ENCODE assay signal across 21 cellular contexts in genomic region chr2:24739355-24740025, GRCh38. TPM values are rescaled to one million over a fixed set of nuclear protein-coding genes. Genes with fewer than 3 reads are reported as not detected.
DNase-seq lines count a peak whose midpoint lies in the region; ATAC-seq, FAIRE-seq and TF ChIP-seq lines count a peak whose summit lies in the region.
"Had no signal": no experiment of that assay in that cellular context is flagged by ENCODE, and none has a peak within 500 bp of the region (broad histone marks: within the 10 kb centered on the region; RNA-seq: fewer than 3 reads in every experiment).

No MANE protein-coding gene starts in this region.

- peaks cover 16% of the 10 kb centered on the region for H3K4me1 Mint-ChIP-seq in activated T-cell treated with anti-CD3 and anti-CD28 coated beads, Interleukin-2, amount 50 U/mL, for 24 hours (ENCODE audit: low read depth)
- peaks cover 27% of the 10 kb centered on the region for H3K4me1 Mint-ChIP-seq in central memory CD8-positive, alpha-beta T cell
- no peaks in the 10 kb centered on the region for H3K4me1 Mint-ChIP-seq in activated CD4-positive, alpha-beta memory T cell treated with anti-CD3 and anti-CD28 coated beads, Interleukin-2, amount 10 ng/mL, durations not matched to agents 7 days and 5 days

- H3K4me1 ChIP-seq in pancreas, result no peaks in the 10 kb centered on the region

- no peak overlapping the region for H3K27ac ChIP-seq in pancreas

- peaks cover 0 to 19% (median 0%) of the 10 kb centered on the region in 3 donors for H3K36me3 ChIP-seq in pancreas

- H3K9me3 Mint-ChIP-seq in activated T-cell treated with anti-CD3 and anti-CD28 coated beads, Interleukin-2, amount 50 U/mL, for 24 hours, result no peaks in the 10 kb centered on the region
- no peaks in the 10 kb centered on the region for H3K9me3 Mint-ChIP-seq in central memory CD8-positive, alpha-beta T cell
- H3K9me3 Mint-ChIP-seq in activated CD4-positive, alpha-beta memory T cell treated with anti-CD3 and anti-CD28 coated beads, Interleukin-2, amount 10 ng/mL, durations not matched to agents 7 days and 5 days, result no peaks in the 10 kb centered on the region

- H3K27ac Mint-ChIP-seq in activated T-cell treated with anti-CD3 and anti-CD28 coated beads, Interleukin-2, amount 50 U/mL, for 24 hours, result peak overlapping the region; percentile 31
- H3K27ac Mint-ChIP-seq in central memory CD8-positive, alpha-beta T cell (ENCODE audit: low read depth), result peak overlapping the region; percentile 98
- no peak overlapping the region for H3K27ac Mint-ChIP-seq in activated CD4-positive, alpha-beta memory T cell treated with anti-CD3 and anti-CD28 coated beads, Interleukin-2, amount 10 ng/mL, durations not matched to agents 7 days and 5 days

- intact Hi-C loops in pancreas (cut with DNase I), result no loop called here

- no peaks in the 10 kb centered on the region for H3K27me3 ChIP-seq in pancreas

- H3K36me3 Mint-ChIP-seq in activated T-cell treated with anti-CD3 and anti-CD28 coated beads, Interleukin-2, amount 50 U/mL, for 24 hours (ENCODE audit: low read depth), result peaks cover 51% of the 10 kb centered on the region
- peaks cover 12% of the 10 kb centered on the region for H3K36me3 Mint-ChIP-seq in central memory CD8-positive, alpha-beta T cell (ENCODE audit: insufficient read depth)
- H3K36me3 Mint-ChIP-seq in activated CD4-positive, alpha-beta memory T cell treated with anti-CD3 and anti-CD28 coated beads, Interleukin-2, amount 10 ng/mL, durations not matched to agents 7 days and 5 days (ENCODE audit: low read depth), result peaks cover 7% of the 10 kb centered on the region

- H3K4me3 Mint-ChIP-seq in activated T-cell treated with anti-CD3 and anti-CD28 coated beads, Interleukin-2, amount 50 U/mL, for 24 hours, result no peak overlapping the region
- H3K4me3 Mint-ChIP-seq in central memory CD8-positive, alpha-beta T cell, result peak overlapping the region; percentile 9
- H3K4me3 Mint-ChIP-seq in activated CD4-positive, alpha-beta memory T cell treated with anti-CD3 and anti-CD28 coated beads, Interleukin-2, amount 10 ng/mL, durations not matched to agents 7 days and 5 days, result no peak overlapping the region

- TF ChIP-seq CTCF in pancreas (IDR thresholded peaks at IDR 0.05), result no peak

- H3K4me3 ChIP-seq in pancreas, result no peak overlapping the region

- WGBS in pancreas, 2 donors, result 89 to 92% methylated on average over 7 of the region's 7 CpGs

- no peak for DNase-seq in activated T-cell treated with anti-CD3 and anti-CD28 coated beads, Interleukin-2, amount 50 U/mL, for 24 hours
- DNase-seq in activated T-cell treated with anti-CD3 and anti-CD28 coated beads for 4 hours, result no peak
- DNase-seq in central memory CD8-positive, alpha-beta T cell (ENCODE audit: low spot score in 2 of 2), result no peak
- DNase-seq in pancreas, result no peak
- no peak for DNase-seq in CD1c-positive myeloid dendritic cell (ENCODE audit: extremely low spot score)
- no peak for DNase-seq in activated CD4-positive, alpha-beta memory T cell treated with anti-CD3 and anti-CD28 coated beads, Interleukin-2, amount 10 ng/mL, durations not matched to agents 7 days and 5 days
- DNase-seq: 8988T, C1 segment of cervical spinal cord, Calu3, DMS79 treated with DMSO at 0.1 percent for 48 hours, GDM1, NCI-H2171, NCI-H446 treated with DMSO at 0.1 percent for 48 hours, NCI-H82, Right ventricle myocardium superior had no signal

- H3K27me3 Mint-ChIP-seq in activated T-cell treated with anti-CD3 and anti-CD28 coated beads, Interleukin-2, amount 50 U/mL, for 24 hours, result no peaks in the 10 kb centered on the region
- H3K27me3 Mint-ChIP-seq in central memory CD8-positive, alpha-beta T cell, result no peaks in the 10 kb centered on the region
- H3K27me3 Mint-ChIP-seq in activated CD4-positive, alpha-beta memory T cell treated with anti-CD3 and anti-CD28 coated beads, Interleukin-2, amount 10 ng/mL, durations not matched to agents 7 days and 5 days, result no peaks in the 10 kb centered on the region

- POLR2A ChIA-PET in activated CD4-positive, alpha-beta memory T cell treated with anti-CD3 and anti-CD28 coated beads, Interleukin-2, amount 10 ng/mL, durations not matched to agents 7 days and 5 days (lab: Charles Lee), result interaction anchor here (0.9 kb wide), 1 partner anchor 13 kb away, joined by 3 read pairs; no protein-coding TSS in a partner anchor

- H3K9me3 ChIP-seq in pancreas, result no peaks in the 10 kb centered on the region

- CTCF ChIA-PET in activated CD4-positive, alpha-beta memory T cell treated with anti-CD3 and anti-CD28 coated beads, Interleukin-2, amount 10 ng/mL, durations not matched to agents 7 days and 5 days (lab: Charles Lee), result no interaction called here

- peak; percentile 94 for ATAC-seq in central memory CD8-positive, alpha-beta T cell (replicated peaks; ENCODE audit: extremely low read depth, poor library complexity, severe bottlenecking)
- ATAC-seq in pancreas, result no peak
- no peak for ATAC-seq in HG02678 (IDR thresholded peaks at IDR 0.05; ENCODE audit: unreplicated experiment)
- no peak for ATAC-seq in GM19395 (IDR thresholded peaks at IDR 0.05; ENCODE audit: unreplicated experiment)
- ATAC-seq: HCT116, Panc1 had no signal

- FAIRE-seq in pancreas (lab: Jason Lieb, UNC), result peak; percentile 5
- FAIRE-seq: GM12892, GM19239 had no signal

RNA-seq across cellular contexts. Expression of gene PTRHD1, which starts 53.7 kb away (rescaled TPM):
- 10 to 100 TPM in 5 of 6 donors, 1 to 10 TPM in 1; 8.2 to 15.5 (median 11.9) TPM for total RNA-seq in pancreas
- polyA plus RNA-seq in pancreas, result 10 to 100 TPM in 1 of 2 donors, 1 to 10 TPM in 1; 9.8 to 16.0 TPM
- total RNA-seq in activated CD4-positive, alpha-beta memory T cell treated with anti-CD3 and anti-CD28 coated beads, Interleukin-2, amount 10 ng/mL, durations not matched to agents 7 days and 5 days, result 10 to 100 TPM; 25.4 to 25.5 TPM

RNA-seq across cellular contexts. Expression of gene CENPO, which starts 53.7 kb away (rescaled TPM):
- total RNA-seq in pancreas, result 1 to 10 TPM in 5 of 6 donors, under 1 TPM in 1; 0.69 to 2.8 (median 2.2) TPM
- 1 to 10 TPM; 1.4 to 1.7 TPM for polyA plus RNA-seq in pancreas
- 10 to 100 TPM; 40.3 to 42.9 TPM for total RNA-seq in activated CD4-positive, alpha-beta memory T cell treated with anti-CD3 and anti-CD28 coated beads, Interleukin-2, amount 10 ng/mL, durations not matched to agents 7 days and 5 days

Comparison
In these comparisons a context has a peak if more than half of its experiments do, and no peak if none do; other contexts are left out.
1. RNA of gene CENPO, which starts 53.7 kb away (total RNA-seq): 40.3 to 42.9 TPM in activated CD4-positive, alpha-beta memory T cell treated with anti-CD3 and anti-CD28 coated beads, Interleukin-2, amount 10 ng/mL, durations not matched to agents 7 days and 5 days; 0.69 to 2.8 TPM in pancreas; every median in the first group is over 10 times any median in the second.